ENCODE assay signal across 8 cellular contexts in genomic region chr9:129178579-129178909, GRCh38. TPM values are rescaled to one million over a fixed set of nuclear protein-coding genes. Genes with fewer than 3 reads are reported as not detected.
A peak's percentile ranks its signal among the peaks of the same experiment; 100 is the strongest.
DNase-seq lines count a peak whose midpoint lies in the region; ATAC-seq and TF ChIP-seq lines count a peak whose summit lies in the region.

No MANE protein-coding gene starts in this region.

- no peak overlapping the region for H3K27ac ChIP-seq in CD4-positive, alpha-beta T cell (ENCODE audit: low read depth, low read length)
- H3K27ac ChIP-seq in HUES64 (ENCODE audit: low read depth, low read length) (no peak overlapping the region), coronary artery (no peak overlapping the region)

- H2AFZ ChIP-seq in neuron (ENCODE audit: low read depth, low read length) = peak overlapping the region; percentile 57

- CTCF ChIA-PET in CD4-positive, alpha-beta T cell (lab: Charles Lee) = interaction anchor here (0.9 to 2.6 kb wide), 5 partner anchors 36 to 446 kb away, joined by 3 to 8 read pairs (median 5); no protein-coding TSS in a partner anchor

- no peak for DNase-seq in CD4-positive, alpha-beta T cell
- no peak for DNase-seq in coronary artery (ENCODE audit: low spot score)
- no peak for DNase-seq in NOMO-1 (lab: John Stamatoyannopoulos, UW; ENCODE audit: unreplicated experiment in 2 of 2)
- DNase-seq in activated CD8-positive, alpha-beta memory T cell treated with anti-CD3 and anti-CD28 coated beads for 24 hours = no peak

- H3K4me1 ChIP-seq in HUES64 (ENCODE audit: insufficient read depth, low read length) (peaks cover 11% of the 10 kb centered on the region), neuron (ENCODE audit: insufficient read depth, low read length) (peaks cover 31% of the 10 kb centered on the region)

- no peak overlapping the region for H3K27ac Mint-ChIP-seq in CD4-positive, alpha-beta T cell

- intact Hi-C loops in CD4-positive, alpha-beta T cell (cut with DNase I, micrococcal nuclease) = loop anchor here (5.0 to 10.0 kb wide), 6 partner anchors 36 to 449 kb away; partner anchors contain the start of gene NTMT1 (in 1 of the 2)

- no peaks in the 10 kb centered on the region for H3K9me3 Mint-ChIP-seq in CD4-positive, alpha-beta T cell

- H3K36me3 ChIP-seq in HUES64 (ENCODE audit: insufficient read depth, low read length) = no peaks in the 10 kb centered on the region
- no peaks in the 10 kb centered on the region for H3K36me3 ChIP-seq in neuron (ENCODE audit: insufficient read depth, low read length)

- peaks cover under 1% of the 10 kb centered on the region for H3K27me3 Mint-ChIP-seq in CD4-positive, alpha-beta T cell

- no peak for ATAC-seq in CD4-positive, alpha-beta T cell (ENCODE audit: poor library complexity)
- ATAC-seq in GM19397 (IDR thresholded peaks at IDR 0.05; ENCODE audit: unreplicated experiment) = no peak
- no peak for ATAC-seq in HG02884 (IDR thresholded peaks at IDR 0.05; ENCODE audit: unreplicated experiment)

- H3K27me3 ChIP-seq in CD4-positive, alpha-beta T cell (ENCODE audit: control insufficient read depth, insufficient read depth, low read length) = peaks cover 1% of the 10 kb centered on the region
- peaks cover 78% of the 10 kb centered on the region for H3K27me3 ChIP-seq in HUES64 (ENCODE audit: insufficient read depth, low read length)
- H3K27me3 ChIP-seq in neuron (ENCODE audit: insufficient read depth, low read length) = no peaks in the 10 kb centered on the region

- POLR2A ChIA-PET in CD4-positive, alpha-beta T cell (lab: Charles Lee) = interaction anchor here (0.6 to 5.6 kb wide), 32 partner anchors 9 to 447 kb away, joined by 3 to 112 read pairs (median 4); partner anchors contain the start of gene NTMT1

- WGBS in HUES64 = 2% methylated on average over 28 of the region's 28 CpGs

- TF ChIP-seq CTCF in CD4-positive, alpha-beta T cell (IDR thresholded peaks at IDR 0.05) = no peak
- TF ChIP-seq CTCF in coronary artery (IDR thresholded peaks at IDR 0.05) = no peak

- H3K4me3 ChIP-seq in HUES64 (ENCODE audit: low read length) (peak overlapping the region; percentile 62), coronary artery (peak overlapping the region; percentile 96), neuron (ENCODE audit: low read length) (peak overlapping the region; percentile 34)

- H3K4me3 Mint-ChIP-seq in CD4-positive, alpha-beta T cell = peak overlapping the region; percentile 62

- H3K9me3 ChIP-seq in CD4-positive, alpha-beta T cell (ENCODE audit: control insufficient read depth, low read length) = no peaks in the 10 kb centered on the region
- H3K9me3 ChIP-seq in HUES64 (ENCODE audit: insufficient read depth, low read depth, low read length) (no peaks in the 10 kb centered on the region), neuron (ENCODE audit: low read length) (no peaks in the 10 kb centered on the region)

- H3K36me3 Mint-ChIP-seq in CD4-positive, alpha-beta T cell (ENCODE audit: low read depth) = no peaks in the 10 kb centered on the region

- no peak overlapping the region for H3K9ac ChIP-seq in HUES64 (ENCODE audit: low read depth, low read length)

- H3K4me1 Mint-ChIP-seq in CD4-positive, alpha-beta T cell (ENCODE audit: low read depth) = peaks cover 7% of the 10 kb centered on the region

RNA-seq across cellular contexts. Expression of gene IER5L, which starts 0.5 kb away (rescaled TPM):
- 1 to 10 TPM; 5.6 to 6.4 TPM for total RNA-seq in CD4-positive, alpha-beta T cell
- 9.1 TPM for polyA plus RNA-seq in HUES64 (2013, experiment 1 of 2)
- polyA plus RNA-seq in HUES64 (2013, experiment 2 of 2) = 13.9 TPM

Comparison
In these comparisons a context has a peak if more than half of its experiments do, and no peak if none do; other contexts are left out.
1. H3K4me3 ChIP-seq: peak in every context shown above with its lines; median percentile 96 in coronary artery; 62 in HUES64; 34 in neuron.